ENCODE assay signal across 11 cellular contexts in the genomic region with DNA sequence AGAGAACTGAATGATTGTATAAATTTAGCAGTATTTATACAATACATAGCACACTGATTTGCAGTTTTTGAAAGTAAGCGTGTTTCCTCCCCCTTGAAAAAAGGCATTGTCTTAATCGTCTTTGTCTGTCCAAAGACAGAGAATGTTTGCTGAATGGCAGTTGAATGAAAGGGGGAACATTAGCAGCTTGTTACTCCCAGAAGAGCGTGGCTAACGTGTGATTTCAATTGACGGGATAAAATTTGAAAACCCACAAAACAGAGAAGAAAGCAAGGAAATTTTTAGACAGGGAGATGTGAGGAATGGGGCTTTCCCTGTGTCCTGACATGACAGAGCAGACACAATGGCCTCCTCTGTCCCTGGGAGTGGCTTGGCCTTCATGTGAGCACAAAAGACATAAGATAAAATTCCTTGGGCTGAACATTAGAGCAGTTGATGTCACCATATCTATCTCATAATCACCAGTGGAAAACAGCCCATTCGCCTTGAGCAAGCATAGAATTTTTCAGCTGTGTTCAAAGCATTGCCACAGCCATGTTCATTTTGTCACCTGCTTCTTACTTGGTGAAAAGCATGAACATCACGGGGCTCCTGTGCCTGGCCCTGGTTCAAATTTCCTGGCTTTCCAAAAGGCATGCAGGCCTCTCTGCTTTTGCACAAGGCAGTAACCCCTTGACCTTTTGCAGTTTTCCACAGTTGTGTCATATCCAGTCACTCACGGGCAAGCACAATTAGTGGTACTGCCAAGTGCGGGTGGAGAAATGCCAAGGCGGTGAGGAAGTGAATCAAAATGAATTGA.
DNase-seq lines count a peak whose midpoint lies in the region; ATAC-seq, FAIRE-seq and TF ChIP-seq lines count a peak whose summit lies in the region.
"Had no signal": no experiment of that assay in that cellular context is flagged by ENCODE, and none has a peak within 500 bp of the region (broad histone marks: within the 10 kb centered on the region; RNA-seq: fewer than 3 reads in every experiment).

No MANE protein-coding gene starts in this region.

- H3K36me3 ChIP-seq in bronchial epithelial cell (ENCODE audit: control insufficient read depth, insufficient read depth, low read length): no peaks in the 10 kb centered on the region
- H3K36me3 ChIP-seq in stomach: no peaks in the 10 kb centered on the region
- H3K36me3 ChIP-seq: cardiac muscle cell had no signal

- no peak overlapping the region for H3T11ph ChIP-seq in H9 (ENCODE audit: low read length)

- no peak overlapping the region for H3K27ac Mint-ChIP-seq in H9

- ATAC-seq in activated CD4-positive, CD25-positive, alpha-beta regulatory T cell treated with anti-CD3 and anti-CD28 coated beads, Interleukin-2, amount 50 U/mL, for 24 hours: no peak

- H3K36me3 Mint-ChIP-seq in H9 (ENCODE audit: insufficient read depth in 1 of 3, low read depth in 3 of 3): no peaks in the 10 kb centered on the region

- DNase-seq in HTR-8/SVneo (ENCODE audit: insufficient read length, low spot score) (peak; percentile 32), bronchial epithelial cell (ENCODE audit: low read depth) (peak; percentile 90), kidney glomerular epithelial cell (lab: John Stamatoyannopoulos, UW) (peak; percentile 92), stomach (peak; percentile 62), occipital lobe (lab: John Stamatoyannopoulos, UW) (no peak), DMS53 (lab: John Stamatoyannopoulos, UW) (no peak), H9 (no peak)
- DNase-seq: NCI-H146 had no signal

- no peak overlapping the region for H3K4ac ChIP-seq in H9 (ENCODE audit: low read depth, low read length)

- H3K4me1 ChIP-seq in stomach (peaks cover 16 to 25% (median 18%) of the 10 kb centered on the region in 4 donors), H9 (ENCODE audit: insufficient read depth, low read length) (peaks cover 4% of the 10 kb centered on the region; the same call in 1 of the 2 replicates)

- no peak overlapping the region for H3K23ac ChIP-seq in H9 (ENCODE audit: insufficient read length, low read depth, low read length)

- no peaks in the 10 kb centered on the region for H3K23me2 ChIP-seq in H9 (ENCODE audit: insufficient read length, low read depth, low read length, poor library complexity, severe bottlenecking)

- H3K79me1 ChIP-seq in H9 (ENCODE audit: insufficient read depth, low read depth, low read length, poor library complexity, severe bottlenecking): no peaks in the 10 kb centered on the region

- H3K56ac ChIP-seq in H9 (ENCODE audit: insufficient read length, low read depth, low read length): no peak overlapping the region

- TF ChIP-seq CTCF in bronchial epithelial cell (IDR thresholded peaks at IDR 0.05; ENCODE audit: insufficient read depth, low read length, severe bottlenecking) (no peak), stomach (IDR thresholded peaks at IDR 0.05) (no peak), H9 (conservative IDR thresholded peaks at IDR 0.05) (no peak)

- H3K4me3 Mint-ChIP-seq in H9: no peak overlapping the region

- no peaks in the 10 kb centered on the region for H3K27me3 ChIP-seq in bronchial epithelial cell (ENCODE audit: control insufficient read depth, insufficient read depth, low read length)
- no peaks in the 10 kb centered on the region for H3K27me3 ChIP-seq in stomach
- no peaks in the 10 kb centered on the region for H3K27me3 ChIP-seq in H9 (ENCODE audit: insufficient read depth, low read length)

- H2BK5ac ChIP-seq in H9 (ENCODE audit: insufficient read length, low read length): no peak overlapping the region

- FAIRE-seq in HTR-8/SVneo (lab: Jason Lieb, UNC): peak; percentile 79
- no peak for FAIRE-seq in bronchial epithelial cell (lab: Jason Lieb, UNC)

- no peak overlapping the region for H2BK120ac ChIP-seq in H9 (ENCODE audit: low read depth, low read length, poor library complexity, severe bottlenecking)

- H2BK12ac ChIP-seq in H9 (ENCODE audit: insufficient read length, low read depth, low read length): no peak overlapping the region

- no peak overlapping the region for H4K91ac ChIP-seq in H9 (ENCODE audit: insufficient read length, low read depth, low read length)

- WGBS in stomach, 5 donors: 76 to 86% (median 82%) methylated on average over 10 of the region's 10 CpGs
- no CpG with 5 or more reads among the region's 10 CpGs for WGBS in H9 (ENCODE audit: extremely low coverage, insufficient read length, low lambda C conversion rate)

- TF ChIP-seq POLR2A in stomach (IDR thresholded peaks at IDR 0.05): no peak

- H3K14ac ChIP-seq in H9 (ENCODE audit: insufficient read depth, low read length): no peak overlapping the region

- no peak overlapping the region for H4K5ac ChIP-seq in H9 (ENCODE audit: insufficient read length, low read depth, low read length)

- no peak overlapping the region for H4K8ac ChIP-seq in H9 (replicated peaks; ENCODE audit: insufficient read length, low read depth, low read length)

- H3K4me2 ChIP-seq in H9 (ENCODE audit: insufficient read depth, insufficient read length, low read length): no peak overlapping the region

- no peak overlapping the region for H2BK15ac ChIP-seq in H9 (ENCODE audit: low read depth, low read length)

- no peaks in the 10 kb centered on the region for H4K20me1 ChIP-seq in H9 (ENCODE audit: control insufficient read depth, insufficient read depth, insufficient read length)

- no peaks in the 10 kb centered on the region for H3K79me2 ChIP-seq in H9 (ENCODE audit: insufficient read depth, low read length)

- no peak overlapping the region for H3K18ac ChIP-seq in H9 (ENCODE audit: insufficient read length, low read depth, low read length)

- H2BK20ac ChIP-seq in H9 (ENCODE audit: low read depth, low read length, poor library complexity, severe bottlenecking): no peak overlapping the region

- H3K4me3 ChIP-seq in bronchial epithelial cell (ENCODE audit: low read depth, low read length) (no peak overlapping the region), stomach (no peak overlapping the region)
- H3K4me3 ChIP-seq: cardiac muscle cell, SK-N-MC had no signal

- intact Hi-C loops in stomach (cut with DNase I; ENCODE audit: low total_unique reads): no loop called here

- peaks cover 6% of the 10 kb centered on the region for H3K27me3 Mint-ChIP-seq in H9 (ENCODE audit: low read depth)

- H3K9me3 ChIP-seq in stomach: no peaks in the 10 kb centered on the region
- H3K9me3 ChIP-seq in H9 (ENCODE audit: control insufficient read depth, low read depth, low read length): no peaks in the 10 kb centered on the region

- no peak overlapping the region for H3K9ac ChIP-seq in H9 (ENCODE audit: extremely low read depth, insufficient read length, low read length)

- peaks cover 37 to 38% of the 10 kb centered on the region in 2 experiments for H3K4me1 Mint-ChIP-seq in H9

- H3K27ac ChIP-seq in stomach (no peak overlapping the region), H9 (ENCODE audit: insufficient read length, low read depth, low read length) (no peak overlapping the region)
- H3K27ac ChIP-seq: cardiac muscle cell, SK-N-MC had no signal

- no peaks in the 10 kb centered on the region for H3K9me3 Mint-ChIP-seq in H9

- no peak overlapping the region for H2AK5ac ChIP-seq in H9 (ENCODE audit: insufficient read length, low read length)

- no peak for TF ChIP-seq EP300 in stomach (IDR thresholded peaks at IDR 0.05)

- H2AFZ ChIP-seq in H9 (ENCODE audit: low read length): no peak overlapping the region

Comparison
In these comparisons a context has a peak if more than half of its experiments do, and no peak if none do; other contexts are left out.
1. DNase-seq: peak in HTR-8/SVneo (single experiment), bronchial epithelial cell (single experiment), kidney glomerular epithelial cell (single experiment) and stomach (single experiment); none in occipital lobe (single experiment), DMS53 (single experiment) and H9 (single experiment).